ENCODE assay signal across 5 cellular contexts in the genomic region with DNA sequence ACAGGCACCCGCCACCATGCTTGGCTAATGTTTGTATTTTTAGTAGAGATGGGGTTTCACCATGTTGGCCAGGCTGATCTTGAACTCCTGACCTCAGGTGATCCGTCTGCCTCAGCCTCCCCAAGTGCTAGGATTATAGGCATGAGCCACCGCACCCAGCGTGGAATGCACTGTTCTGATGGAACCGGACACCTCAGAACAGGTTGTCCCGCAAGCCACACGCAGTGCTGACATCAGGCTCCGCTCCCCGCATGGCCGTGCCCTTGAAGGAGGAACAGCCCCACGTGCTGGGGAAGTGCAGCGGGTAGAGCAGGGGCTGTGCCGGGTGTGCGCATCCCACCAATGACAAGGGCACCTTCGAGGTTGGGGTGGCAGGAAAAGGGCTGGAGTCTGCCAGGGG. TPM values are rescaled to one million over a fixed set of nuclear protein-coding genes. Genes with fewer than 3 reads are reported as not detected.
"Had no signal": no experiment of that assay in that cellular context is flagged by ENCODE, and none has a peak within 500 bp of the region (broad histone marks: within the 10 kb centered on the region; RNA-seq: fewer than 3 reads in every experiment).

No MANE protein-coding gene starts in this region.

RNA-seq across cellular contexts. Expression of gene BOK, which starts 8.7 kb away (rescaled TPM):
- total RNA-seq: activated CD4-positive, alpha-beta T cell treated with anti-CD3 and anti-CD28 coated beads, Interleukin-2, amount 10 ng/mL, durations not matched to agents 7 days and 5 days; activated CD8-positive, alpha-beta memory T cell treated with anti-CD3 and anti-CD28 coated beads, Interleukin-2, amount 10 ng/mL, durations not matched to agents 7 days and 5 days; activated CD8-positive, alpha-beta T cell treated with anti-CD3 and anti-CD28 coated beads, Interleukin-2, amount 10 ng/mL, durations not matched to agents 7 days and 5 days; activated naive CD8-positive, alpha-beta T cell treated with anti-CD3 and anti-CD28 coated beads, Interleukin-2, amount 10 ng/mL, durations not matched to agents 7 days and 5 days; T-helper 17 cell had no signal
